Comparison of ENCODE assay signal across 1 cellular context in the genomic region with DNA sequence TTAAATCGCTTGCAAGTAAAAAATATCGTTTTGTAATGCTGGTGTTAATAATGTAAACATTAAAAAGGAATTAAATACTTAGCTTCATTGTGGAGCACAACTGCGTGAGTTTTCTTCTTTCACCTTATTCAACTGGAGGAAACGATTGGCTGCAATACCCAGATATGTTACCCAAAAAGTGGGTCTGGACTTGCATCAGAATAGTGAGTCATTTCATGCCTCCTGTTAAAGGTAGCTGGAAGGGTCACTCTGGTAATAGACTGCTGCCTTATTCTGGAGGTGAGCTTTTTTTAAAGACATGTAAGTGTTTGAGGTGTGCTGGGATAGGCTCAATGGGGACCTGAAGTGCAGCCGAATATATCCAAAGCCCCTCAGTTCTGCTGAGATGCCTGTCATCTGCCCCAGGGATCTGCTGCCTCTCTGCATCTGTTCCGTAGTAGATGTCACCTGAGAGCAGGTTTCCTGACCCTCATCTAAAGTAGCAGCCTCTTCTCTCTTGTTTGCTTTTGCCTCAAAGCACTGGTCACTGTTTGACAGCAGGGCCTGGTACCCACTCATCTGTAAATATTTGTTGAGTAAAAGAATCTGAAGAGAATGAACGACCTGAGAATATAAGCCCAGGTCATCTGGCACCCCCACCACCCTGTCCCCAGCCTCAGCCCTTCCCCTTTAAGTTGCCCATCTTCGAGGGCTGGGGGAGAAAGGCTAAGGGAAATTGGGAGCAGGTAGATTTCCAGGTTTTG.
TF ChIP-seq lines count a peak whose summit lies in the region.

No MANE protein-coding gene starts in this region.

TF ChIP-seq in HepG2, 621 proteins besides CTCF, POLR2A, EP300 and RAD21:
- TF ChIP-seq SIX1 (CRISPR knock-in tag; IDR thresholded peaks at IDR 0.05; ENCODE audit: borderline replicate concordance) = 0 out of 2 replicates have a peak, but pooled peaks have one; percentile 17
- TF ChIP-seq SIN3A (IDR thresholded peaks at IDR 0.05; ENCODE audit: borderline replicate concordance, low read depth, low read length) = no peak
- TF ChIP-seq ZNF570 (CRISPR knock-in tag; IDR thresholded peaks at IDR 0.05; ENCODE audit: borderline replicate concordance) = no peak
- peak; percentile 27; the same call in 1 of the 2 replicates for TF ChIP-seq ZFX (CRISPR knock-in tag; IDR thresholded peaks at IDR 0.05; ENCODE audit: low read depth)
- TF ChIP-seq, protein P1, sequence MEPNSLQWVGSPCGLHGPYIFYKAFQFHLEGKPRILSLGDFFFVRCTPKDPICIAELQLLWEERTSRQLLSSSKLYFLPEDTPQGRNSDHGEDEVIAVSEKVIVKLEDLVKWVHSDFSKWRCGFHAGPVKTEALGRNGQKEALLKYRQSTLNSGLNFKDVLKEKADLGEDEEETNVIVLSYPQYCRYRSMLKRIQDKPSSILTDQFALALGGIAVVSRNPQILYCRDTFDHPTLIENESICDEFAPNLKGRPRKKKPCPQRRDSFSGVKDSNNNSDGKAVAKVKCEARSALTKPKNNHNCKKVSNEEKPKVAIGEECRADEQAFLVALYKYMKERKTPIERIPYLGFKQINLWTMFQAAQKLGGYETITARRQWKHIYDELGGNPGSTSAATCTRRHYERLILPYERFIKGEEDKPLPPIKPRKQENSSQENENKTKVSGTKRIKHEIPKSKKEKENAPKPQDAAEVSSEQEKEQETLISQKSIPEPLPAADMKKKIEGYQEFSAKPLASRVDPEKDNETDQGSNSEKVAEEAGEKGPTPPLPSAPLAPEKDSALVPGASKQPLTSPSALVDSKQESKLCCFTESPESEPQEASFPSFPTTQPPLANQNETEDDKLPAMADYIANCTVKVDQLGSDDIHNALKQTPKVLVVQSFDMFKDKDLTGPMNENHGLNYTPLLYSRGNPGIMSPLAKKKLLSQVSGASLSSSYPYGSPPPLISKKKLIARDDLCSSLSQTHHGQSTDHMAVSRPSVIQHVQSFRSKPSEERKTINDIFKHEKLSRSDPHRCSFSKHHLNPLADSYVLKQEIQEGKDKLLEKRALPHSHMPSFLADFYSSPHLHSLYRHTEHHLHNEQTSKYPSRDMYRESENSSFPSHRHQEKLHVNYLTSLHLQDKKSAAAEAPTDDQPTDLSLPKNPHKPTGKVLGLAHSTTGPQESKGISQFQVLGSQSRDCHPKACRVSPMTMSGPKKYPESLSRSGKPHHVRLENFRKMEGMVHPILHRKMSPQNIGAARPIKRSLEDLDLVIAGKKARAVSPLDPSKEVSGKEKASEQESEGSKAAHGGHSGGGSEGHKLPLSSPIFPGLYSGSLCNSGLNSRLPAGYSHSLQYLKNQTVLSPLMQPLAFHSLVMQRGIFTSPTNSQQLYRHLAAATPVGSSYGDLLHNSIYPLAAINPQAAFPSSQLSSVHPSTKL (CRISPR knock-in tag; IDR thresholded peaks at IDR 0.05) = 0 out of 2 replicates have a peak, but pooled peaks have one; percentile 37
- no peak for TF ChIP-seq FOXA1 (IDR thresholded peaks at IDR 0.05)
- peak; percentile 59 for TF ChIP-seq FOXA1 (CRISPR knock-in tag; IDR thresholded peaks at IDR 0.05)
- no peak for TF ChIP-seq TOPORS (CRISPR knock-in tag; IDR thresholded peaks at IDR 0.05)
- TF ChIP-seq GABPB1 (CRISPR knock-in tag; IDR thresholded peaks at IDR 0.05) = no peak
- TF ChIP-seq LCORL (IDR thresholded peaks at IDR 0.05) = no peak
- TF ChIP-seq LCORL (CRISPR knock-in tag; IDR thresholded peaks at IDR 0.05) = 0 out of 2 replicates have a peak, but pooled peaks have one; percentile 36
- TF ChIP-seq ZSCAN20 (CRISPR knock-in tag; IDR thresholded peaks at IDR 0.05; ENCODE audit: borderline replicate concordance) = no peak
- TF ChIP-seq ZNF121 (CRISPR knock-in tag; IDR thresholded peaks at IDR 0.05) = 0 out of 2 replicates have a peak, but pooled peaks have one; percentile 13
- TF ChIP-seq GABPA (IDR thresholded peaks at IDR 0.05; ENCODE audit: low read depth, low read length) = no peak
- TF ChIP-seq GABPA (CRISPR knock-in tag; IDR thresholded peaks at IDR 0.05; ENCODE audit: low read depth) = no peak
- TF ChIP-seq ZNF678 (CRISPR knock-in tag; IDR thresholded peaks at IDR 0.05) = no peak
- 0 out of 2 replicates have a peak, but pooled peaks have one; percentile 20 for TF ChIP-seq GATAD2A (CRISPR knock-in tag; IDR thresholded peaks at IDR 0.05)
- no peak for TF ChIP-seq ZNF709 (CRISPR knock-in tag; IDR thresholded peaks at IDR 0.05)
- TF ChIP-seq, protein P2, sequence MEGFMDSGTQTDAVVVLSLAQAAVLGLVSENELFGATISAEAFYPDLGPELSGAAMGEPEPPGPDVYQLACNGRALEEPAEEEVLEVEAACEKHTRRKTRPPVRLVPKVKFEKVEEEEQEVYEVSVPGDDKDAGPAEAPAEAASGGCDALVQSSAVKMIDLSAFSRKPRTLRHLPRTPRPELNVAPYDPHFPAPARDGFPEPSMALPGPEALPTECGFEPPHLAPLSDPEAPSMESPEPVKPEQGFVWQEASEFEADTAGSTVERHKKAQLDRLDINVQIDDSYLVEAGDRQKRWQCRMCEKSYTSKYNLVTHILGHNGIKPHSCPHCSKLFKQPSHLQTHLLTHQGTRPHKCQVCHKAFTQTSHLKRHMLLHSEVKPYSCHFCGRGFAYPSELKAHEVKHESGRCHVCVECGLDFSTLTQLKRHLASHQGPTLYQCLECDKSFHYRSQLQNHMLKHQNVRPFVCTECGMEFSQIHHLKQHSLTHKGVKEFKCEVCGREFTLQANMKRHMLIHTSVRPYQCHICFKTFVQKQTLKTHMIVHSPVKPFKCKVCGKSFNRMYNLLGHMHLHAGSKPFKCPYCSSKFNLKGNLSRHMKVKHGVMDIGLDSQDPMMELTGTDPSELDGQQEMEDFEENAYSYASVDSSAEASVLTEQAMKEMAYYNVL (CRISPR knock-in tag; IDR thresholded peaks at IDR 0.05; ENCODE audit: borderline replicate concordance) = peak; percentile 83; the same call in 1 of the 2 replicates
- TF ChIP-seq PITX1 (CRISPR knock-in tag; IDR thresholded peaks at IDR 0.05) = peak; percentile 20; the same call in 1 of the 2 replicates
- 0 out of 2 replicates have a peak, but pooled peaks have one; percentile 40 for TF ChIP-seq KDM1A (CRISPR knock-in tag; IDR thresholded peaks at IDR 0.05)
- 0 out of 2 replicates have a peak, but pooled peaks have one; percentile 32 for TF ChIP-seq RXRB (CRISPR knock-in tag; IDR thresholded peaks at IDR 0.05; ENCODE audit: borderline replicate concordance)
- TF ChIP-seq ZEB1 (IDR thresholded peaks at IDR 0.05; ENCODE audit: insufficient replicate concordance, low read depth) = peak; percentile 77
- TF ChIP-seq ZBTB7B (CRISPR knock-in tag; IDR thresholded peaks at IDR 0.05) = no peak
- TF ChIP-seq SAP130 (CRISPR knock-in tag; IDR thresholded peaks at IDR 0.05; ENCODE audit: low read depth) = peak; percentile 52
- peak; percentile 72; the same call in 1 of the 2 replicates for TF ChIP-seq FOXA3 (CRISPR knock-in tag; IDR thresholded peaks at IDR 0.05)
- TF ChIP-seq PHF21A (CRISPR knock-in tag; IDR thresholded peaks at IDR 0.05) = 0 out of 2 replicates have a peak, but pooled peaks have one; percentile 44
- TF ChIP-seq ZNF619 (CRISPR knock-in tag; IDR thresholded peaks at IDR 0.05) = no peak
- TF ChIP-seq, protein P3, sequence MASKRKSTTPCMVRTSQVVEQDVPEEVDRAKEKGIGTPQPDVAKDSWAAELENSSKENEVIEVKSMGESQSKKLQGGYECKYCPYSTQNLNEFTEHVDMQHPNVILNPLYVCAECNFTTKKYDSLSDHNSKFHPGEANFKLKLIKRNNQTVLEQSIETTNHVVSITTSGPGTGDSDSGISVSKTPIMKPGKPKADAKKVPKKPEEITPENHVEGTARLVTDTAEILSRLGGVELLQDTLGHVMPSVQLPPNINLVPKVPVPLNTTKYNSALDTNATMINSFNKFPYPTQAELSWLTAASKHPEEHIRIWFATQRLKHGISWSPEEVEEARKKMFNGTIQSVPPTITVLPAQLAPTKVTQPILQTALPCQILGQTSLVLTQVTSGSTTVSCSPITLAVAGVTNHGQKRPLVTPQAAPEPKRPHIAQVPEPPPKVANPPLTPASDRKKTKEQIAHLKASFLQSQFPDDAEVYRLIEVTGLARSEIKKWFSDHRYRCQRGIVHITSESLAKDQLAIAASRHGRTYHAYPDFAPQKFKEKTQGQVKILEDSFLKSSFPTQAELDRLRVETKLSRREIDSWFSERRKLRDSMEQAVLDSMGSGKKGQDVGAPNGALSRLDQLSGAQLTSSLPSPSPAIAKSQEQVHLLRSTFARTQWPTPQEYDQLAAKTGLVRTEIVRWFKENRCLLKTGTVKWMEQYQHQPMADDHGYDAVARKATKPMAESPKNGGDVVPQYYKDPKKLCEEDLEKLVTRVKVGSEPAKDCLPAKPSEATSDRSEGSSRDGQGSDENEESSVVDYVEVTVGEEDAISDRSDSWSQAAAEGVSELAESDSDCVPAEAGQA (IDR thresholded peaks at IDR 0.05; ENCODE audit: low read depth) = no peak
- TF ChIP-seq, protein P3 (CRISPR knock-in tag; IDR thresholded peaks at IDR 0.05; ENCODE audit: borderline replicate concordance) = no peak
- TF ChIP-seq ZNF75D (CRISPR knock-in tag; IDR thresholded peaks at IDR 0.05; ENCODE audit: borderline replicate concordance) = no peak
